ENCODE assay signal across 1 cellular context in the genomic region with DNA sequence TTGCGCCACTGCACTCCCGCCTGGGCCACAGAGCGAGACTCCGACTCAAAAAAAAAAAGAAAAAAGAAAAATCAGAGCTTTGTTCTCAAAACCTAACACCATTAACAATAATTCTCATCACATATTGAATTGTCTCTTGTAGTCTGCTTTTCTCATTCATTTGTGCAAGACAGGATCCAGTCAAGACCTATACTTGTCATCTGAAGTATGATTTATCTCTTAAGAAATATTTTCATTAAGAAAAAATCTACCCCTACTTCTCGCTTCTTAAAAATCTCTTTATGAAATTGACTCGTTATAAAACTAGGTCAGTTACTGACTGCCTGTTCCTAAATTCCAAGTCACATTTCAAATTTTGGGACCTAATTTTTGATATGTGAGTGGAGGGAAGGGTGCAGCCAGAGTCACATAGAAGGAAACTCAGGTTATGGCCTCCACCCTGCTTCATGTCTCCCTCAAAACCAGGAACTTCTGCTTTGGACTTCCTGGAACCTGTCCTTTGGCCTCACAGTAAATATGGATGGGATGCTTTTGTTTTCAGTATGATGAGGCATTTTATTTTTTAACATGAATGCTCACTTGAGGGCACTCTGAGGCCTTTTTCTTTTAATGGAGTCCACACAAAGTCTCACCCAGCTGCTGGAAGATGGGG.
TF ChIP-seq lines count a peak whose summit lies in the region.

No MANE protein-coding gene starts in this region.

TF ChIP-seq in K562, 482 proteins besides CTCF, POLR2A, EP300 and RAD21 (continued from another document):
- TF ChIP-seq, protein P1, sequence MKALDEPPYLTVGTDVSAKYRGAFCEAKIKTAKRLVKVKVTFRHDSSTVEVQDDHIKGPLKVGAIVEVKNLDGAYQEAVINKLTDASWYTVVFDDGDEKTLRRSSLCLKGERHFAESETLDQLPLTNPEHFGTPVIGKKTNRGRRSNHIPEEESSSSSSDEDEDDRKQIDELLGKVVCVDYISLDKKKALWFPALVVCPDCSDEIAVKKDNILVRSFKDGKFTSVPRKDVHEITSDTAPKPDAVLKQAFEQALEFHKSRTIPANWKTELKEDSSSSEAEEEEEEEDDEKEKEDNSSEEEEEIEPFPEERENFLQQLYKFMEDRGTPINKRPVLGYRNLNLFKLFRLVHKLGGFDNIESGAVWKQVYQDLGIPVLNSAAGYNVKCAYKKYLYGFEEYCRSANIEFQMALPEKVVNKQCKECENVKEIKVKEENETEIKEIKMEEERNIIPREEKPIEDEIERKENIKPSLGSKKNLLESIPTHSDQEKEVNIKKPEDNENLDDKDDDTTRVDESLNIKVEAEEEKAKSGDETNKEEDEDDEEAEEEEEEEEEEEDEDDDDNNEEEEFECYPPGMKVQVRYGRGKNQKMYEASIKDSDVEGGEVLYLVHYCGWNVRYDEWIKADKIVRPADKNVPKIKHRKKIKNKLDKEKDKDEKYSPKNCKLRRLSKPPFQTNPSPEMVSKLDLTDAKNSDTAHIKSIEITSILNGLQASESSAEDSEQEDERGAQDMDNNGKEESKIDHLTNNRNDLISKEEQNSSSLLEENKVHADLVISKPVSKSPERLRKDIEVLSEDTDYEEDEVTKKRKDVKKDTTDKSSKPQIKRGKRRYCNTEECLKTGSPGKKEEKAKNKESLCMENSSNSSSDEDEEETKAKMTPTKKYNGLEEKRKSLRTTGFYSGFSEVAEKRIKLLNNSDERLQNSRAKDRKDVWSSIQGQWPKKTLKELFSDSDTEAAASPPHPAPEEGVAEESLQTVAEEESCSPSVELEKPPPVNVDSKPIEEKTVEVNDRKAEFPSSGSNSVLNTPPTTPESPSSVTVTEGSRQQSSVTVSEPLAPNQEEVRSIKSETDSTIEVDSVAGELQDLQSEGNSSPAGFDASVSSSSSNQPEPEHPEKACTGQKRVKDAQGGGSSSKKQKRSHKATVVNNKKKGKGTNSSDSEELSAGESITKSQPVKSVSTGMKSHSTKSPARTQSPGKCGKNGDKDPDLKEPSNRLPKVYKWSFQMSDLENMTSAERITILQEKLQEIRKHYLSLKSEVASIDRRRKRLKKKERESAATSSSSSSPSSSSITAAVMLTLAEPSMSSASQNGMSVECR (CRISPR knock-in tag; IDR thresholded peaks at IDR 0.05): no peak
- TF ChIP-seq, protein P2, sequence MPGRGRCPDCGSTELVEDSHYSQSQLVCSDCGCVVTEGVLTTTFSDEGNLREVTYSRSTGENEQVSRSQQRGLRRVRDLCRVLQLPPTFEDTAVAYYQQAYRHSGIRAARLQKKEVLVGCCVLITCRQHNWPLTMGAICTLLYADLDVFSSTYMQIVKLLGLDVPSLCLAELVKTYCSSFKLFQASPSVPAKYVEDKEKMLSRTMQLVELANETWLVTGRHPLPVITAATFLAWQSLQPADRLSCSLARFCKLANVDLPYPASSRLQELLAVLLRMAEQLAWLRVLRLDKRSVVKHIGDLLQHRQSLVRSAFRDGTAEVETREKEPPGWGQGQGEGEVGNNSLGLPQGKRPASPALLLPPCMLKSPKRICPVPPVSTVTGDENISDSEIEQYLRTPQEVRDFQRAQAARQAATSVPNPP (IDR thresholded peaks at IDR 0.05; ENCODE audit: borderline replicate concordance, insufficient read depth, insufficient read length): no peak
- TF ChIP-seq POLR3A (IDR thresholded peaks at IDR 0.05; ENCODE audit: borderline replicate concordance, extremely low read depth, insufficient read depth, insufficient read length) (no peak), PRMT5 (CRISPR knock-in tag; IDR thresholded peaks at IDR 0.05) (no peak), NBN (IDR thresholded peaks at IDR 0.05; ENCODE audit: low read depth) (no peak), NFRKB (IDR thresholded peaks at IDR 0.05; ENCODE audit: low read depth) (peak; percentile 60; the same call in 1 of the 2 replicates), BMI1 (IDR thresholded peaks at IDR 0.05; ENCODE audit: low read length) (no peak), ZNF140 (CRISPR knock-in tag; IDR thresholded peaks at IDR 0.05) (no peak), HLTF (IDR thresholded peaks at IDR 0.05) (no peak), NFE2 (IDR thresholded peaks at IDR 0.05; ENCODE audit: low read depth) (peak; percentile 50; the same call in 1 of the 2 replicates), POLR2G (IDR thresholded peaks at IDR 0.05; ENCODE audit: low read depth, low read length) (no peak), MAFF (IDR thresholded peaks at IDR 0.05; ENCODE audit: low read length) (peak; percentile 11; the same call in 1 of the 2 replicates), ETV1 (tag; conservative IDR thresholded peaks at IDR 0.05; ENCODE audit: low read depth) (no peak), FOXA1 (IDR thresholded peaks at IDR 0.05; ENCODE audit: borderline replicate concordance) (no peak), RBM14 (IDR thresholded peaks at IDR 0.05; ENCODE audit: borderline replicate concordance, insufficient read depth, low read depth, low read length) (no peak), KLF6 (CRISPR knock-in tag; IDR thresholded peaks at IDR 0.05; ENCODE audit: borderline replicate concordance) (0 out of 2 replicates have a peak, but pooled peaks have one; percentile 2), PPARD (CRISPR knock-in tag; IDR thresholded peaks at IDR 0.05) (no peak), FOS (IDR thresholded peaks at IDR 0.05; ENCODE audit: extremely low read depth, insufficient read length) (no peak), TSC22D4 (tag; IDR thresholded peaks at IDR 0.05) (no peak), PCBP1 (IDR thresholded peaks at IDR 0.05; ENCODE audit: low read depth, low read length, poor library complexity, severe bottlenecking) (no peak), ZNF707 (CRISPR knock-in tag; conservative IDR thresholded peaks at IDR 0.05) (no peak), TAF7 (tag; IDR thresholded peaks at IDR 0.05) (0 out of 2 replicates have a peak, but pooled peaks have one; percentile 10), NFE2L1 (tag; IDR thresholded peaks at IDR 0.05; ENCODE audit: borderline replicate concordance, low read depth) (0 out of 2 replicates have a peak, but pooled peaks have one; percentile 19), HDAC2 (IDR thresholded peaks at IDR 0.05) (no peak)
- TF ChIP-seq, protein P3, sequence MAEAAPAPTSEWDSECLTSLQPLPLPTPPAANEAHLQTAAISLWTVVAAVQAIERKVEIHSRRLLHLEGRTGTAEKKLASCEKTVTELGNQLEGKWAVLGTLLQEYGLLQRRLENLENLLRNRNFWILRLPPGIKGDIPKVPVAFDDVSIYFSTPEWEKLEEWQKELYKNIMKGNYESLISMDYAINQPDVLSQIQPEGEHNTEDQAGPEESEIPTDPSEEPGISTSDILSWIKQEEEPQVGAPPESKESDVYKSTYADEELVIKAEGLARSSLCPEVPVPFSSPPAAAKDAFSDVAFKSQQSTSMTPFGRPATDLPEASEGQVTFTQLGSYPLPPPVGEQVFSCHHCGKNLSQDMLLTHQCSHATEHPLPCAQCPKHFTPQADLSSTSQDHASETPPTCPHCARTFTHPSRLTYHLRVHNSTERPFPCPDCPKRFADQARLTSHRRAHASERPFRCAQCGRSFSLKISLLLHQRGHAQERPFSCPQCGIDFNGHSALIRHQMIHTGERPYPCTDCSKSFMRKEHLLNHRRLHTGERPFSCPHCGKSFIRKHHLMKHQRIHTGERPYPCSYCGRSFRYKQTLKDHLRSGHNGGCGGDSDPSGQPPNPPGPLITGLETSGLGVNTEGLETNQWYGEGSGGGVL (CRISPR knock-in tag; IDR thresholded peaks at IDR 0.05): no peak
- TF ChIP-seq, protein P4, sequence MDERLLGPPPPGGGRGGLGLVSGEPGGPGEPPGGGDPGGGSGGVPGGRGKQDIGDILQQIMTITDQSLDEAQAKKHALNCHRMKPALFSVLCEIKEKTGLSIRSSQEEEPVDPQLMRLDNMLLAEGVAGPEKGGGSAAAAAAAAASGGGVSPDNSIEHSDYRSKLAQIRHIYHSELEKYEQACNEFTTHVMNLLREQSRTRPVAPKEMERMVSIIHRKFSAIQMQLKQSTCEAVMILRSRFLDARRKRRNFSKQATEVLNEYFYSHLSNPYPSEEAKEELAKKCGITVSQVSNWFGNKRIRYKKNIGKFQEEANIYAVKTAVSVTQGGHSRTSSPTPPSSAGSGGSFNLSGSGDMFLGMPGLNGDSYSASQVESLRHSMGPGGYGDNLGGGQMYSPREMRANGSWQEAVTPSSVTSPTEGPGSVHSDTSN (CRISPR knock-in tag; IDR thresholded peaks at IDR 0.05; ENCODE audit: low read depth): no peak
- TF ChIP-seq, protein P4 (tag; conservative IDR thresholded peaks at IDR 0.05; ENCODE audit: low read depth): 0 out of 2 replicates have a peak, but pooled peaks have one; percentile 23
- TF ChIP-seq, protein P5, sequence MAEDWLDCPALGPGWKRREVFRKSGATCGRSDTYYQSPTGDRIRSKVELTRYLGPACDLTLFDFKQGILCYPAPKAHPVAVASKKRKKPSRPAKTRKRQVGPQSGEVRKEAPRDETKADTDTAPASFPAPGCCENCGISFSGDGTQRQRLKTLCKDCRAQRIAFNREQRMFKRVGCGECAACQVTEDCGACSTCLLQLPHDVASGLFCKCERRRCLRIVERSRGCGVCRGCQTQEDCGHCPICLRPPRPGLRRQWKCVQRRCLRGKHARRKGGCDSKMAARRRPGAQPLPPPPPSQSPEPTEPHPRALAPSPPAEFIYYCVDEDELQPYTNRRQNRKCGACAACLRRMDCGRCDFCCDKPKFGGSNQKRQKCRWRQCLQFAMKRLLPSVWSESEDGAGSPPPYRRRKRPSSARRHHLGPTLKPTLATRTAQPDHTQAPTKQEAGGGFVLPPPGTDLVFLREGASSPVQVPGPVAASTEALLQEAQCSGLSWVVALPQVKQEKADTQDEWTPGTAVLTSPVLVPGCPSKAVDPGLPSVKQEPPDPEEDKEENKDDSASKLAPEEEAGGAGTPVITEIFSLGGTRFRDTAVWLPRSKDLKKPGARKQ (CRISPR knock-in tag; IDR thresholded peaks at IDR 0.05): no peak
- TF ChIP-seq, protein P6, sequence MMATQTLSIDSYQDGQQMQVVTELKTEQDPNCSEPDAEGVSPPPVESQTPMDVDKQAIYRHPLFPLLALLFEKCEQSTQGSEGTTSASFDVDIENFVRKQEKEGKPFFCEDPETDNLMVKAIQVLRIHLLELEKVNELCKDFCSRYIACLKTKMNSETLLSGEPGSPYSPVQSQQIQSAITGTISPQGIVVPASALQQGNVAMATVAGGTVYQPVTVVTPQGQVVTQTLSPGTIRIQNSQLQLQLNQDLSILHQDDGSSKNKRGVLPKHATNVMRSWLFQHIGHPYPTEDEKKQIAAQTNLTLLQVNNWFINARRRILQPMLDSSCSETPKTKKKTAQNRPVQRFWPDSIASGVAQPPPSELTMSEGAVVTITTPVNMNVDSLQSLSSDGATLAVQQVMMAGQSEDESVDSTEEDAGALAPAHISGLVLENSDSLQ (IDR thresholded peaks at IDR 0.05): peak; percentile 62
- TF ChIP-seq, protein P7, sequence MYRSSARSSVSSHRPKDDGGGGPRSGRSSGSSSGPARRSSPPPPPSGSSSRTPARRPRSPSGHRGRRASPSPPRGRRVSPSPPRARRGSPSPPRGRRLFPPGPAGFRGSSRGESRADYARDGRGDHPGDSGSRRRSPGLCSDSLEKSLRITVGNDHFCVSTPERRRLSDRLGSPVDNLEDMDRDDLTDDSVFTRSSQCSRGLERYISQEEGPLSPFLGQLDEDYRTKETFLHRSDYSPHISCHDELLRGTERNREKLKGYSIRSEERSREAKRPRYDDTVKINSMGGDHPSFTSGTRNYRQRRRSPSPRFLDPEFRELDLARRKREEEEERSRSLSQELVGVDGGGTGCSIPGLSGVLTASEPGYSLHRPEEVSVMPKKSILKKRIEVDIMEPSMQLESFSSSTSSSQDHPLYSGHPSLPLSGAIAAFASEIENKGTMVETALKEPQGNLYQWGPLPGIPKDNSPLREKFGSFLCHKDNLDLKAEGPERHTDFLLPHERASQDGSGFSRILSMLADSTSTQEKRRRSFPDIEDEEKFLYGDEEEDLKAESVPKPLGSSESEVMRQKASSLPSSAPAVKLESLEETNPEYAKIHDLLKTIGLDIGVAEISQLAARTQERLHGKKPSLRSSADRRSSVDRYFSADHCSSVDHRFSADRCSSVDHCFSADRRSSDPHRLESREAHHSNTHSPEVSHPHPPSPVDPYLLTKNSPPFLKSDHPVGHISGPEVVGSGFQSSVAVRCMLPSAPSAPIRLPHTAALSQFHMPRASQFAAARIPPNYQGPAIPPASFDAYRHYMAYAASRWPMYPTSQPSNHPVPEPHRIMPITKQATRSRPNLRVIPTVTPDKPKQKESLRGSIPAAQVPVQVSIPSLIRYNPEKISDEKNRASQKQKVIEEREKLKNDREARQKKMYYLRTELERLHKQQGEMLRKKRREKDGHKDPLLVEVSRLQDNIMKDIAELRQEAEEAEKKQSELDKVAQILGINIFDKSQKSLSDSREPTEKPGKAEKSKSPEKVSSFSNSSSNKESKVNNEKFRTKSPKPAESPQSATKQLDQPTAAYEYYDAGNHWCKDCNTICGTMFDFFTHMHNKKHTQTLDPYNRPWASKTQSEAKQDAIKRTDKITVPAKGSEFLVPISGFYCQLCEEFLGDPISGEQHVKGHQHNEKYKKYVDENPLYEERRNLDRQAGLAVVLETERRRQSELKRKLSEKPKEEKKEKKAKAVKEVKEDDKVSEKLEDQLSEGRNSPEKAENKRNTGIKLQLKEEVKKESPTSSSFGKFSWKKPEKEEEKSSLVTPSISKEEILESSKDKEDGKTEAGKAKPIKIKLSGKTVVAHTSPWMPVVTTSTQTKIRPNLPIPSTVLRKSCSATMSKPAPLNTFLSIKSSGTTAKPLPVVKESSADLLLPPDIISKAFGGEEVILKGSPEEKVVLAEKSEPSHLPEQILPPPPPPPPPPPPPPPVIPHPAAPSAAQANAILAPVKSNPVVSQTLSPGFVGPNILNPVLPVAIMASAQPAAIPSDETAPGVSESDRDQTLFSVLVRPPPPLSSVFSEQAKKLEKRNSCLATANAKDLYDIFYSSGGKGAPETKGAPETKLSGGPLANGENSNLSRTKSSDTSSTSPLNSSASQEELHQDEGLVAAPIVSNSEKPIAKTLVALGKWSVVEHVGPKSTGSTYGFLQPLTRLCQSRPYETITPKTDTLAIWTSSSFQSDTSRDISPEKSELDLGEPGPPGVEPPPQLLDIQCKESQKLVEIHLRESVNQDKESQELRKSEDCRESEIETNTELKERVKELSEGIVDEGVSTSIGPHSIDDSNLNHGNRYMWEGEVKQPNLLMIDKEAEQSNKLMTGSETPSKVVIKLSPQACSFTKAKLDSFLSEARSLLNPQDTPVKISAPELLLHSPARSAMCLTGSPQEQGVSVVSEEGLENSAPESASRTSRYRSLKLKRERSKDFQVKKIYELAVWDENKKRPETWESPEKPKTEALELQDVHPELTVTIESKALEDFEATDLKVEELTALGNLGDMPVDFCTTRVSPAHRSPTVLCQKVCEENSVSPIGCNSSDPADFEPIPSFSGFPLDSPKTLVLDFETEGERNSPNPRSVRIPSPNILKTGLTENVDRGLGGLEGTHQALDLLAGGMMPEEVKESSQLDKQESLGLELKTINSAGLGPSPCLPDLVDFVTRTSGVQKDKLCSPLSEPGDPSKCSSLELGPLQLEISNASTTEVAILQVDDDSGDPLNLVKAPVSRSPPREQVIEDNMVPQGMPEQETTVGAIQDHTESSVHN (IDR thresholded peaks at IDR 0.05; ENCODE audit: borderline replicate concordance in 1 of 2, low read depth in 1 of 2): no peak
- TF ChIP-seq, protein P8, sequence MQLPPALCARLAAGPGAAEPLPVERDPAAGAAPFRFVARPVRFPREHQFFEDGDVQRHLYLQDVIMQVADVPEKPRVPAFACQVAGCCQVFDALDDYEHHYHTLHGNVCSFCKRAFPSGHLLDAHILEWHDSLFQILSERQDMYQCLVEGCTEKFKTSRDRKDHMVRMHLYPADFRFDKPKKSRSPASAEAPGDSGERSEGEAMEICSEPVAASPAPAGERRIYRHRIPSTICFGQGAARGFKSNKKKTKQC (CRISPR knock-in tag; IDR thresholded peaks at IDR 0.05): no peak
